Comparison of ENCODE assay signal across 24 cellular contexts in the genomic region with DNA sequence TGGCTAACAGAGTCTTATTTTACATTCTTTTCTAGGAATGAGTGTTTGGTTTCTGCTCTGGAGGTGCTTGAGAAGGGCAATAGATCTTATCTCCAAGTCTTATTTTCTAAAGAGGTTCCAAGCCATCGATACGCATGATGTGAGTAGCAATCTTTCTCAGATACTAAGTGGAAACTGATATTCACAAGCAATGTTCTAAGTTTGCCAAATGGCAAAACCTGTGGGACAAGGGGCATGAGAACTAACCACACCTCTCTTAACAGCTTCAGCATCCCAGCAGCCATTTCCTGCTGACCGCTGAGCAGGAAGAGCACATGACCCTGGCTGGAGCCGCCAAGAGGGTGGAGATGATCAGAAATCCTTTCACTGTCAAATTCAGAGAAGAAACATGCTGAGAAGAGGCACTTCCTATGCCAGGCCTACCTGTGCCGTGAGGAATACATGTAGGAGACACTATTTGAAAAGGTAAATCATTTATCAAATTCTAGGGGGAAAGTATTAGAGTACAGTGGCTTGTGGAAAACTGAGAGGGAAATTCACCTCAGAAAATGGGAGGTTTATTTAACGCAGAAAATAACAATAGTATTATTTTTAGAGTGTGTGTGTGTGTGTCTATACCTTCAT. TPM values are rescaled to one million over a fixed set of nuclear protein-coding genes. Genes with fewer than 3 reads are reported as not detected.
DNase-seq lines count a peak whose midpoint lies in the region; ATAC-seq and TF ChIP-seq lines count a peak whose summit lies in the region.
"Had no signal": no experiment of that assay in that cellular context is flagged by ENCODE, and none has a peak within 500 bp of the region (broad histone marks: within the 10 kb centered on the region; RNA-seq: fewer than 3 reads in every experiment).

No MANE protein-coding gene starts in this region.

- H3K79me2 ChIP-seq in mesendoderm (ENCODE audit: control insufficient read depth, insufficient read depth, low read length) = no peaks in the 10 kb centered on the region

- H3K56ac ChIP-seq in mesendoderm (ENCODE audit: low read length) = no peak overlapping the region

- H3K27me3 ChIP-seq in left ventricle myocardium inferior (ENCODE audit: low read depth) (no peaks in the 10 kb centered on the region), mesendoderm (ENCODE audit: insufficient read depth, low read length, poor library complexity) (no peaks in the 10 kb centered on the region), prostate gland (replicated peaks; ENCODE audit: insufficient read depth) (no peaks in the 10 kb centered on the region)
- H3K27me3 ChIP-seq: BLaER1, upper lobe of left lung had no signal

- H3K36me3 ChIP-seq in left ventricle myocardium inferior (no peaks in the 10 kb centered on the region), mesendoderm (ENCODE audit: control insufficient read depth, insufficient read depth, low read length) (no peaks in the 10 kb centered on the region), prostate gland (no peaks in the 10 kb centered on the region)
- H3K36me3 ChIP-seq: BLaER1, lower lobe of right lung, upper lobe of left lung had no signal

- H3K4me1 ChIP-seq in left ventricle myocardium inferior (peaks cover 12% of the 10 kb centered on the region), mesendoderm (ENCODE audit: control insufficient read depth, low read depth, low read length) (no peaks in the 10 kb centered on the region), prostate gland (replicated peaks) (no peaks in the 10 kb centered on the region)
- H3K4me1 ChIP-seq: BLaER1 had no signal

- no peak overlapping the region for H2BK120ac ChIP-seq in mesendoderm (ENCODE audit: low read depth, low read length)

- no peak overlapping the region for H2BK15ac ChIP-seq in mesendoderm (replicated peaks; ENCODE audit: low read depth)

- H3K23ac ChIP-seq in mesendoderm (ENCODE audit: low read length) = no peak overlapping the region

- WGBS in mesendoderm (ENCODE audit: extremely low coverage, insufficient coverage, low lambda C conversion rate) = no CpG with 5 or more reads among the region's 6 CpGs
- WGBS in prostate gland = 81% methylated on average over 6 of the region's 6 CpGs

- DNase-seq in left ventricle myocardium inferior (no peak), cardiac septum (ENCODE audit: low spot score) (no peak), dermis microvascular lymphatic vessel endothelial cell (ENCODE audit: low read depth in 2 of 2) (peak; percentile 60 to 90), mesendoderm (peak; percentile 8), NCI-H1694 (lab: John Stamatoyannopoulos, UW) (no peak), SHP77 (lab: John Stamatoyannopoulos, UW) (no peak), prostate gland (ENCODE audit: low spot score) (no peak)
- DNase-seq: ACHN; activated CD8-positive, alpha-beta T cell treated with anti-CD3 and anti-CD28 coated beads, Interleukin-2, amount 10 ng/mL, durations not matched to agents 7 days and 5 days; activated naive CD4-positive, alpha-beta T cell; activated T-cell treated with anti-CD3 and anti-CD28 coated beads, Interleukin-2, amount 50 U/mL, for 24 hours; amniotic stem cell; COR-L47; GM23248; lower lobe of right lung; NCI-H1105 treated with DMSO at 0.1 percent for 48 hours; NCI-H510A treated with DMSO at 0.1 percent for 48 hours; RPMI8226; stimulated activated CD4-positive, alpha-beta T cell treated with anti-CD3 and anti-CD28 coated beads, Interleukin-4, amount 100 ng/mL, for 24 hours; upper lobe of left lung had no signal

- ATAC-seq in GM21447 (IDR thresholded peaks at IDR 0.05; ENCODE audit: unreplicated experiment) = no peak
- ATAC-seq: activated CD4-positive, CD25-positive, alpha-beta regulatory T cell treated with anti-CD3 and anti-CD28 coated beads, Interleukin-2, amount 50 U/mL, for 24 hours; activated CD8-positive, alpha-beta T cell treated with anti-CD3 and anti-CD28 coated beads, Interleukin-2, amount 10 ng/mL, durations not matched to agents 7 days and 5 days; HepG2; lower lobe of right lung had no signal

- H3K18ac ChIP-seq in mesendoderm (ENCODE audit: low read length) = no peak overlapping the region

- peak overlapping the region; percentile 51 for H3K27ac ChIP-seq in left ventricle myocardium inferior (replicated peaks)
- H3K27ac ChIP-seq in mesendoderm (ENCODE audit: low read depth, low read length) = no peak overlapping the region
- no peak overlapping the region for H3K27ac ChIP-seq in prostate gland
- H3K27ac ChIP-seq: BLaER1, GM23248, lower lobe of right lung had no signal

- H3K4ac ChIP-seq in mesendoderm (ENCODE audit: low read depth, low read length) = no peak overlapping the region

- no peak overlapping the region for H4K5ac ChIP-seq in mesendoderm (ENCODE audit: low read length)

- peaks cover 20% of the 10 kb centered on the region for H3K9me3 ChIP-seq in left ventricle myocardium inferior (replicated peaks)
- H3K9me3 ChIP-seq in prostate gland = no peaks in the 10 kb centered on the region

- no peak overlapping the region for H3K9ac ChIP-seq in mesendoderm (ENCODE audit: low read length)
- H3K9ac ChIP-seq: BLaER1, GM23248 had no signal

- intact Hi-C loops in left ventricle myocardium inferior (cut with micrococcal nuclease) (no loop called here), cardiac septum (cut with DNase I) (no loop called here), prostate gland (cut with DNase I) (no loop called here)

- H3K79me1 ChIP-seq in mesendoderm (ENCODE audit: low read length) = no peaks in the 10 kb centered on the region

- no peak overlapping the region for H2AK5ac ChIP-seq in mesendoderm (ENCODE audit: low read length)

- no peak overlapping the region for H2BK5ac ChIP-seq in mesendoderm (ENCODE audit: low read length)

- H4K8ac ChIP-seq in mesendoderm (ENCODE audit: low read depth, low read length) = no peak overlapping the region

- H3K4me3 ChIP-seq in left ventricle myocardium inferior (peak overlapping the region; percentile 18), mesendoderm (ENCODE audit: low read length) (no peak overlapping the region), prostate gland (no peak overlapping the region)
- H3K4me3 ChIP-seq: BLaER1, GM23248, lower lobe of right lung, upper lobe of left lung had no signal

- TF ChIP-seq POLR2A in prostate gland (IDR thresholded peaks at IDR 0.05) = no peak

- H3K4me2 ChIP-seq in mesendoderm (ENCODE audit: low read length) = no peak overlapping the region
- H3K4me2 ChIP-seq: BLaER1 had no signal

- TF ChIP-seq CTCF in left ventricle myocardium inferior (IDR thresholded peaks at IDR 0.05; ENCODE audit: borderline replicate concordance) = no peak
- TF ChIP-seq CTCF in prostate gland (IDR thresholded peaks at IDR 0.05) = no peak

RNA-seq across cellular contexts. Expression of gene CCDC71L, which starts 35.2 kb away (rescaled TPM):
- total RNA-seq in left ventricle myocardium inferior (6.0 TPM), cardiac septum (7.0 TPM), dermis microvascular lymphatic vessel endothelial cell (40.4 and 84.3 TPM in 2 replicates), prostate gland (10 to 100 TPM; 10.1 to 24.2 TPM)
- polyA plus RNA-seq in mesendoderm (2013, experiment 1 of 2) = 14.0 TPM
- 14.7 TPM for polyA plus RNA-seq in mesendoderm (2013, experiment 2 of 2)
- polyA plus RNA-seq: HepG2 had no signal

Comparison
In these comparisons a context has a peak if more than half of its experiments do, and no peak if none do; other contexts are left out.
1. DNase-seq: peak in dermis microvascular lymphatic vessel endothelial cell (2 of 2) and mesendoderm (single experiment); none in left ventricle myocardium inferior (single experiment), cardiac septum (single experiment), NCI-H1694 (single experiment), SHP77 (0 of 2) and prostate gland (single experiment).